ENCODE assay signal across 1 cellular context in genomic region chr19:3402631-3403443, GRCh38.
TF ChIP-seq lines count a peak whose summit lies in the region.

No MANE protein-coding gene starts in this region.

TF ChIP-seq in liver, 16 proteins besides CTCF, POLR2A, EP300 and RAD21 (continued from another document):
- TF ChIP-seq, protein P1, sequence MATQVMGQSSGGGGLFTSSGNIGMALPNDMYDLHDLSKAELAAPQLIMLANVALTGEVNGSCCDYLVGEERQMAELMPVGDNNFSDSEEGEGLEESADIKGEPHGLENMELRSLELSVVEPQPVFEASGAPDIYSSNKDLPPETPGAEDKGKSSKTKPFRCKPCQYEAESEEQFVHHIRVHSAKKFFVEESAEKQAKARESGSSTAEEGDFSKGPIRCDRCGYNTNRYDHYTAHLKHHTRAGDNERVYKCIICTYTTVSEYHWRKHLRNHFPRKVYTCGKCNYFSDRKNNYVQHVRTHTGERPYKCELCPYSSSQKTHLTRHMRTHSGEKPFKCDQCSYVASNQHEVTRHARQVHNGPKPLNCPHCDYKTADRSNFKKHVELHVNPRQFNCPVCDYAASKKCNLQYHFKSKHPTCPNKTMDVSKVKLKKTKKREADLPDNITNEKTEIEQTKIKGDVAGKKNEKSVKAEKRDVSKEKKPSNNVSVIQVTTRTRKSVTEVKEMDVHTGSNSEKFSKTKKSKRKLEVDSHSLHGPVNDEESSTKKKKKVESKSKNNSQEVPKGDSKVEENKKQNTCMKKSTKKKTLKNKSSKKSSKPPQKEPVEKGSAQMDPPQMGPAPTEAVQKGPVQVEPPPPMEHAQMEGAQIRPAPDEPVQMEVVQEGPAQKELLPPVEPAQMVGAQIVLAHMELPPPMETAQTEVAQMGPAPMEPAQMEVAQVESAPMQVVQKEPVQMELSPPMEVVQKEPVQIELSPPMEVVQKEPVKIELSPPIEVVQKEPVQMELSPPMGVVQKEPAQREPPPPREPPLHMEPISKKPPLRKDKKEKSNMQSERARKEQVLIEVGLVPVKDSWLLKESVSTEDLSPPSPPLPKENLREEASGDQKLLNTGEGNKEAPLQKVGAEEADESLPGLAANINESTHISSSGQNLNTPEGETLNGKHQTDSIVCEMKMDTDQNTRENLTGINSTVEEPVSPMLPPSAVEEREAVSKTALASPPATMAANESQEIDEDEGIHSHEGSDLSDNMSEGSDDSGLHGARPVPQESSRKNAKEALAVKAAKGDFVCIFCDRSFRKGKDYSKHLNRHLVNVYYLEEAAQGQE (IDR thresholded peaks at IDR 0.05), result no peak
- TF ChIP-seq HNF4G (IDR thresholded peaks at IDR 0.05) (no peak), RXRA (IDR thresholded peaks at IDR 0.05) (no peak), HNF4A (conservative IDR thresholded peaks at IDR 0.05) (no peak)
